ENCODE assay signal across 29 cellular contexts in the genomic region with DNA sequence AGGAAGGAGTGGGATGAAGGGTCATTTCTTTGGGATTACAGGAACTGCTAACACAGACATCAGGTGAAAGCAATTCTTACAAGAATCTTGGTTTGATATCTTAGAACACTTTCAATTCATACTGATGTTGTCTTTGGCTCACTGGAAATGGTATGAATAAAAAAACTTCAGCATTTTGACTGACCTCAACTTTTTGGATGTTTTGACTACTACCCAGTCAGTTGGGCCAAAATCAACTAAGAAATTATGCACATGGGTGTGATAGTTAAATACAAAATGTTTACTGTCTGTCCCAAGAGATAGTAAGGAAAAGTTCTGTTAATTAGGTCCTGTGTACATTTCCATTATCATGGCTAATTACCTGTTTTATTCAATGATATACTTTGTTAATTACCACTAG.
A peak's percentile ranks its signal among the peaks of the same experiment; 100 is the strongest.
DNase-seq lines count a peak whose midpoint lies in the region; ATAC-seq, FAIRE-seq and TF ChIP-seq lines count a peak whose summit lies in the region.
"Had no signal": no experiment of that assay in that cellular context is flagged by ENCODE, and none has a peak within 500 bp of the region (broad histone marks: within the 10 kb centered on the region; RNA-seq: fewer than 3 reads in every experiment).

No MANE protein-coding gene starts in this region.

- H3K36me3 ChIP-seq in astrocyte (ENCODE audit: insufficient read depth, low read length) (no peaks in the 10 kb centered on the region), hepatocyte (replicated peaks; ENCODE audit: insufficient read depth, low read depth) (no peaks in the 10 kb centered on the region)
- H3K36me3 ChIP-seq: BE2C, BLaER1 had no signal

- no peaks in the 10 kb centered on the region for H3K79me2 ChIP-seq in astrocyte (ENCODE audit: insufficient read depth, low read length)
- no peaks in the 10 kb centered on the region for H3K79me2 ChIP-seq in hepatocyte

- H4K20me1 ChIP-seq in astrocyte (ENCODE audit: insufficient read depth, low read length) (no peaks in the 10 kb centered on the region), hepatocyte (ENCODE audit: insufficient read depth, poor library complexity, severe bottlenecking) (no peaks in the 10 kb centered on the region)
- H4K20me1 ChIP-seq: BLaER1 had no signal

- no peak overlapping the region for H2AFZ ChIP-seq in astrocyte (ENCODE audit: low read depth, low read length)
- H2AFZ ChIP-seq in hepatocyte, result no peak overlapping the region

- ATAC-seq in GM21619 (IDR thresholded peaks at IDR 0.05; ENCODE audit: unreplicated experiment) (no peak), HG02938 (IDR thresholded peaks at IDR 0.05; ENCODE audit: unreplicated experiment) (no peak)
- ATAC-seq: GM12878 had no signal

- H3K27me3 Mint-ChIP-seq in astrocyte (ENCODE audit: low read depth, unreplicated experiment), result peaks cover 9% of the 10 kb centered on the region
- H3K27me3 Mint-ChIP-seq: CD4-positive, CD25-positive, alpha-beta regulatory T cell had no signal

- H3K9ac ChIP-seq in astrocyte (ENCODE audit: low read length), result no peak overlapping the region
- H3K9ac ChIP-seq: BLaER1 had no signal

- no peaks in the 10 kb centered on the region for H3K9me3 Mint-ChIP-seq in astrocyte (ENCODE audit: unreplicated experiment)

- H3K9me2 ChIP-seq in hepatocyte (replicated peaks; ENCODE audit: insufficient read depth), result no peaks in the 10 kb centered on the region

- in situ Hi-C loops in astrocyte of the spinal cord (cut with HindIII; ENCODE audit: low sequenced_read_pairs), result no loop called here

- H3K4me2 ChIP-seq in astrocyte (ENCODE audit: low read length), result no peak overlapping the region
- peak overlapping the region; percentile 38 for H3K4me2 ChIP-seq in hepatocyte
- H3K4me2 ChIP-seq: BLaER1 had no signal

- DNase-seq in astrocyte (ENCODE audit: low read depth), result peak; percentile 5
- peak; percentile 13 for DNase-seq in astrocyte of the spinal cord (ENCODE audit: low read depth, low spot score)
- no peak for DNase-seq in hepatocyte (ENCODE audit: low spot score)
- DNase-seq in stromal cell of bone marrow (ENCODE audit: low read depth), result peak; percentile 2
- no peak for DNase-seq in pons (ENCODE audit: low spot score)
- no peak for DNase-seq in UCSD-AML1 (lab: John Stamatoyannopoulos, UW; ENCODE audit: unreplicated experiment)
- DNase-seq: 8988T; ACHN; BE2C; C1 segment of cervical spinal cord; CD4-positive, alpha-beta memory T cell; CD4-positive, CD25-positive, alpha-beta regulatory T cell; CD8-positive, alpha-beta memory T cell; COR-L47; DMS 273 treated with DMSO at 0.1 percent for 48 hours; DMS153; DMS53; DMS79; DND-41; EL; GDM1 had no signal

- no peak for FAIRE-seq in astrocyte (lab: Jason Lieb, UNC)
- FAIRE-seq: A204.1, GM12878, GM12892, GM18507 had no signal

- no peak for TF ChIP-seq CTCF in astrocyte (IDR thresholded peaks at IDR 0.05; ENCODE audit: insufficient read depth, low read depth, low read length)
- no peak for TF ChIP-seq CTCF in astrocyte of the spinal cord (IDR thresholded peaks at IDR 0.05; ENCODE audit: low read depth, low read length)
- no peak for TF ChIP-seq CTCF in hepatocyte (IDR thresholded peaks at IDR 0.05; ENCODE audit: poor library complexity)

- no peak overlapping the region for H3K4me3 Mint-ChIP-seq in astrocyte (ENCODE audit: unreplicated experiment)
- H3K4me3 Mint-ChIP-seq: CD14-positive monocyte; CD4-positive, CD25-positive, alpha-beta regulatory T cell; CD8-positive, alpha-beta memory T cell had no signal

- no peaks in the 10 kb centered on the region for H3K27me3 ChIP-seq in astrocyte (ENCODE audit: insufficient read depth, low read length)
- no peaks in the 10 kb centered on the region for H3K27me3 ChIP-seq in hepatocyte
- H3K27me3 ChIP-seq: BE2C, BLaER1 had no signal

- H3K4me1 Mint-ChIP-seq in astrocyte (ENCODE audit: low read depth, unreplicated experiment), result no peaks in the 10 kb centered on the region
- H3K4me1 Mint-ChIP-seq: CD14-positive monocyte had no signal

- H3K4me3 ChIP-seq in astrocyte (ENCODE audit: insufficient read depth, low read depth, low read length) (no peak overlapping the region), astrocyte of the spinal cord (ENCODE audit: low read depth, low read length) (no peak overlapping the region), hepatocyte (no peak overlapping the region)
- H3K4me3 ChIP-seq: BLaER1, GM12878 had no signal

- H3K27ac ChIP-seq in astrocyte (ENCODE audit: low read depth, low read length), result no peak overlapping the region
- H3K27ac ChIP-seq in hepatocyte, result no peak overlapping the region
- H3K27ac ChIP-seq: BLaER1 had no signal

- no peaks in the 10 kb centered on the region for H3K36me3 Mint-ChIP-seq in astrocyte (ENCODE audit: low read depth, unreplicated experiment)
- H3K36me3 Mint-ChIP-seq: CD14-positive monocyte; CD4-positive, alpha-beta memory T cell; CD4-positive, CD25-positive, alpha-beta regulatory T cell had no signal

- H3K4me1 ChIP-seq in astrocyte (ENCODE audit: insufficient read depth, low read length) (no peaks in the 10 kb centered on the region), hepatocyte (ENCODE audit: insufficient read depth) (no peaks in the 10 kb centered on the region)
- H3K4me1 ChIP-seq: BE2C, BLaER1 had no signal

- no peak overlapping the region for H3K27ac Mint-ChIP-seq in astrocyte (ENCODE audit: unreplicated experiment)
- H3K27ac Mint-ChIP-seq: CD14-positive monocyte; CD4-positive, alpha-beta memory T cell; CD4-positive, CD25-positive, alpha-beta regulatory T cell; CD8-positive, alpha-beta memory T cell had no signal

- H3K9me3 ChIP-seq in astrocyte (ENCODE audit: insufficient read depth, low read depth, low read length) (no peaks in the 10 kb centered on the region), hepatocyte (ENCODE audit: low read depth) (no peaks in the 10 kb centered on the region)
- H3K9me3 ChIP-seq: BE2C, BLaER1 had no signal

Comparison
In these comparisons a context has a peak if more than half of its experiments do, and no peak if none do; other contexts are left out.
1. DNase-seq: peak in astrocyte (single experiment), astrocyte of the spinal cord (single experiment) and stromal cell of bone marrow (single experiment); none in hepatocyte (single experiment), pons (single experiment) and UCSD-AML1 (single experiment).